Comparison of ENCODE assay signal across 15 cellular contexts in genomic region chr2:134199123-134199522, GRCh38. TPM values are rescaled to one million over a fixed set of nuclear protein-coding genes. Genes with fewer than 3 reads are reported as not detected.
DNase-seq lines count a peak whose midpoint lies in the region; ATAC-seq and TF ChIP-seq lines count a peak whose summit lies in the region.
"Had no signal": no experiment of that assay in that cellular context is flagged by ENCODE, and none has a peak within 500 bp of the region (broad histone marks: within the 10 kb centered on the region; RNA-seq: fewer than 3 reads in every experiment).

No MANE protein-coding gene starts in this region.

- TF ChIP-seq POLR2A in Peyer's patch (IDR thresholded peaks at IDR 0.05), result no peak

- no peaks in the 10 kb centered on the region for H3K27me3 ChIP-seq in Peyer's patch

- H3K36me3 Mint-ChIP-seq in stimulated activated naive CD8-positive, alpha-beta T cell treated with anti-CD3 and anti-CD28 coated beads, Interleukin-15, Interleukin-2, amounts not matched to agents 100 ng/mL and 50 ng/mL, for 24 hours (ENCODE audit: low read depth), result peaks cover 4% of the 10 kb centered on the region
- peaks cover 10% of the 10 kb centered on the region for H3K36me3 Mint-ChIP-seq in activated T-helper 17 cell treated with anti-CD3 and anti-CD28 coated beads, Interleukin-2, amount 50 U/mL, for 72 hours (ENCODE audit: low read depth)

- H3K9me3 ChIP-seq in Peyer's patch, result no peaks in the 10 kb centered on the region

- H3K27me3 Mint-ChIP-seq in stimulated activated naive CD8-positive, alpha-beta T cell treated with anti-CD3 and anti-CD28 coated beads, Interleukin-15, Interleukin-2, amounts not matched to agents 100 ng/mL and 50 ng/mL, for 24 hours, result no peaks in the 10 kb centered on the region
- no peaks in the 10 kb centered on the region for H3K27me3 Mint-ChIP-seq in stimulated activated naive CD8-positive, alpha-beta T cell treated with anti-CD3 and anti-CD28 coated beads, Interleukin-15, amount 100 ng/mL, for 72 hours
- H3K27me3 Mint-ChIP-seq in activated T-helper 17 cell treated with anti-CD3 and anti-CD28 coated beads, Interleukin-2, amount 50 U/mL, for 72 hours, result no peaks in the 10 kb centered on the region
- H3K27me3 Mint-ChIP-seq: CD4-positive, CD25-positive, alpha-beta regulatory T cell had no signal

- no peak overlapping the region for H3K27ac ChIP-seq in Peyer's patch

- no peaks in the 10 kb centered on the region for H3K36me3 ChIP-seq in Peyer's patch

- H3K4me1 ChIP-seq in Peyer's patch, result peaks cover 0 to 16% (median 8%) of the 10 kb centered on the region in 4 donors

- H3K4me3 ChIP-seq in fibroblast of villous mesenchyme (ENCODE audit: low read depth, low read length), result no peak overlapping the region
- H3K4me3 ChIP-seq in Peyer's patch, result no peak overlapping the region

- H3K4me1 Mint-ChIP-seq in stimulated activated naive CD8-positive, alpha-beta T cell treated with anti-CD3 and anti-CD28 coated beads, Interleukin-15, Interleukin-2, amounts not matched to agents 100 ng/mL and 50 ng/mL, for 24 hours (ENCODE audit: low read depth), result peaks cover 81% of the 10 kb centered on the region
- H3K4me1 Mint-ChIP-seq in stimulated activated naive CD8-positive, alpha-beta T cell treated with anti-CD3 and anti-CD28 coated beads, Interleukin-15, amount 100 ng/mL, for 72 hours, result peaks cover 67% of the 10 kb centered on the region
- peaks cover 51% of the 10 kb centered on the region for H3K4me1 Mint-ChIP-seq in activated T-helper 17 cell treated with anti-CD3 and anti-CD28 coated beads, Interleukin-2, amount 50 U/mL, for 72 hours

- no peak overlapping the region for H3K4me3 Mint-ChIP-seq in stimulated activated naive CD8-positive, alpha-beta T cell treated with anti-CD3 and anti-CD28 coated beads, Interleukin-15, Interleukin-2, amounts not matched to agents 100 ng/mL and 50 ng/mL, for 24 hours
- no peak overlapping the region for H3K4me3 Mint-ChIP-seq in stimulated activated naive CD8-positive, alpha-beta T cell treated with anti-CD3 and anti-CD28 coated beads, Interleukin-15, amount 100 ng/mL, for 72 hours
- H3K4me3 Mint-ChIP-seq in activated T-helper 17 cell treated with anti-CD3 and anti-CD28 coated beads, Interleukin-2, amount 50 U/mL, for 72 hours, result peak overlapping the region; percentile 91

- no peaks in the 10 kb centered on the region for H3K9me3 Mint-ChIP-seq in stimulated activated naive CD8-positive, alpha-beta T cell treated with anti-CD3 and anti-CD28 coated beads, Interleukin-15, Interleukin-2, amounts not matched to agents 100 ng/mL and 50 ng/mL, for 24 hours
- H3K9me3 Mint-ChIP-seq in stimulated activated naive CD8-positive, alpha-beta T cell treated with anti-CD3 and anti-CD28 coated beads, Interleukin-15, amount 100 ng/mL, for 72 hours, result no peaks in the 10 kb centered on the region
- H3K9me3 Mint-ChIP-seq in activated T-helper 17 cell treated with anti-CD3 and anti-CD28 coated beads, Interleukin-2, amount 50 U/mL, for 72 hours, result no peaks in the 10 kb centered on the region

- TF ChIP-seq CTCF in fibroblast of villous mesenchyme (IDR thresholded peaks at IDR 0.05; ENCODE audit: insufficient read depth, low read depth, low read length), result no peak
- TF ChIP-seq CTCF in Peyer's patch (IDR thresholded peaks at IDR 0.05), result no peak

- H3K27ac Mint-ChIP-seq in stimulated activated naive CD8-positive, alpha-beta T cell treated with anti-CD3 and anti-CD28 coated beads, Interleukin-15, Interleukin-2, amounts not matched to agents 100 ng/mL and 50 ng/mL, for 24 hours, result peak overlapping the region; percentile 40
- H3K27ac Mint-ChIP-seq in stimulated activated naive CD8-positive, alpha-beta T cell treated with anti-CD3 and anti-CD28 coated beads, Interleukin-15, amount 100 ng/mL, for 72 hours, result no peak overlapping the region
- peak overlapping the region; percentile 99 for H3K27ac Mint-ChIP-seq in activated T-helper 17 cell treated with anti-CD3 and anti-CD28 coated beads, Interleukin-2, amount 50 U/mL, for 72 hours

- DNase-seq in stimulated activated naive CD8-positive, alpha-beta T cell treated with anti-CD3 and anti-CD28 coated beads, Interleukin-15, amount 100 ng/mL, for 72 hours, result no peak
- peak; percentile 43 for DNase-seq in fibroblast of villous mesenchyme (ENCODE audit: low read depth)
- DNase-seq in stimulated activated CD4-positive, alpha-beta T cell treated with anti-CD3 and anti-CD28 coated beads, Interleukin-4, amount 100 ng/mL, for 1 hour, result no peak
- DNase-seq in Peyer's patch, result no peak
- DNase-seq: CD4-positive, CD25-positive, alpha-beta regulatory T cell; Kasumi-1; MM.1S; NCI-H1092 treated with DMSO at 0.1 percent for 48 hours; NCI-H2081 treated with DMSO at 0.1 percent for 48 hours; NCI-H524 had no signal

- no peak for ATAC-seq in stimulated activated naive CD8-positive, alpha-beta T cell treated with anti-CD3 and anti-CD28 coated beads, Interleukin-15, amount 100 ng/mL, for 72 hours
- ATAC-seq in activated T-helper 17 cell treated with anti-CD3 and anti-CD28 coated beads, Interleukin-2, amount 50 U/mL, for 72 hours (replicated peaks), result no peak
- ATAC-seq in HG02840 (IDR thresholded peaks at IDR 0.05; ENCODE audit: low FRiP score, unreplicated experiment), result no peak
- ATAC-seq: Panc1, Right ventricle myocardium inferior had no signal

RNA-seq across cellular contexts. Expression of gene MGAT5, which starts 54.7 kb away (rescaled TPM):
- total RNA-seq in activated T-helper 17 cell treated with anti-CD3 and anti-CD28 coated beads, Interleukin-2, amount 50 U/mL, for 72 hours, result 10 to 100 TPM; 53.0 to 53.1 TPM
- total RNA-seq in fibroblast of villous mesenchyme (64.7 and 109 TPM in 2 replicates), Peyer's patch (100 to 1,000 TPM; 106 to 182 (median 117) TPM)

Comparison
In these comparisons a context has a peak if more than half of its experiments do, and no peak if none do; other contexts are left out.
1. H3K27ac Mint-ChIP-seq: peak in stimulated activated naive CD8-positive, alpha-beta T cell treated with anti-CD3 and anti-CD28 coated beads, Interleukin-15, Interleukin-2, amounts not matched to agents 100 ng/mL and 50 ng/mL, for 24 hours (single experiment) and activated T-helper 17 cell treated with anti-CD3 and anti-CD28 coated beads, Interleukin-2, amount 50 U/mL, for 72 hours (single experiment); none in stimulated activated naive CD8-positive, alpha-beta T cell treated with anti-CD3 and anti-CD28 coated beads, Interleukin-15, amount 100 ng/mL, for 72 hours (0 of 2).